8 cellular contexts compared by ENCODE assay signal in the genomic region with DNA sequence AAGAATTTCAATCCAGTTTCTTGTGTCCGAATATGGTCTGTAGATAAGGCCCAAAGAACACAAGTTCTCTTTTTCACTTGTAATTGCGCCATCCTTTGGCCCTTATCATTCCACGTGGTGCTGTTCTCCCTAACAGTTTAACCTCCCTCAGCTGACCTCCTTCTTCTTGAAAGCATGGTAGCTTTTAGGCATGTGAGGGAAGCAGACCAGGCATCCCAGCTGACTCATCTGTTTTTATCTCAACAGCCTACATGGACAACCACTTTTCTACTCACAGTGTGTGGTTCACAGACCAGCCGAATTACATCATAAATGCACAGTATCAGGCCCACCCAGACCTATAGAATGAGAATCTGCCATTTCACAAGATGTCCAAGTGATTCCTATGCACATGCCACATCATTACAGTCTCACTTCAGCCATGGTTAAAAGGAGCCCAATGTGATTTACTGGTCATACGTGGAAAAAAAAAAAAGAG. TPM values are rescaled to one million over a fixed set of nuclear protein-coding genes. Genes with fewer than 3 reads are reported as not detected.
DNase-seq lines count a peak whose midpoint lies in the region; ATAC-seq lines count a peak whose summit lies in the region.

No MANE protein-coding gene starts in this region.

- H3K27me3 Mint-ChIP-seq in T-helper 2 cell treated with Interferon-gamma antibody and Interleukin-4, amounts not matched to agents 5 μg/mL and 100 μg/mL, for 36 hours (ENCODE audit: low read depth): no peaks in the 10 kb centered on the region

- H3K4me3 Mint-ChIP-seq in T-helper 2 cell treated with Interferon-gamma antibody and Interleukin-4, amounts not matched to agents 5 μg/mL and 100 μg/mL, for 36 hours: no peak overlapping the region

- peak; percentile 73 for ATAC-seq in sciatic nerve
- ATAC-seq in HG03520 (IDR thresholded peaks at IDR 0.05; ENCODE audit: unreplicated experiment): no peak

- H3K4me1 Mint-ChIP-seq in T-helper 2 cell treated with Interferon-gamma antibody and Interleukin-4, amounts not matched to agents 5 μg/mL and 100 μg/mL, for 36 hours (ENCODE audit: low read depth): peaks cover 12% of the 10 kb centered on the region

- DNase-seq in ELR (ENCODE audit: low read depth) (peak; percentile 68), SIG-M5 (lab: John Stamatoyannopoulos, UW) (peak; percentile 47), fibroblast of the conjunctiva (ENCODE audit: low read depth) (peak; percentile 43), sciatic nerve (ENCODE audit: low spot score) (no peak), dermis blood vessel endothelial cell (no peak)
- DNase-seq in activated effector memory CD4-positive, alpha-beta T cell treated with anti-CD3 and anti-CD28 coated beads, Interleukin-2, amount 50 U/mL, for 16 hours: no peak
- no peak for DNase-seq in T-helper 2 cell treated with Interferon-gamma antibody and Interleukin-4, amounts not matched to agents 5 μg/mL and 100 μg/mL, for 36 hours (ENCODE audit: low spot score)

- H3K36me3 Mint-ChIP-seq in T-helper 2 cell treated with Interferon-gamma antibody and Interleukin-4, amounts not matched to agents 5 μg/mL and 100 μg/mL, for 36 hours (ENCODE audit: low read depth): no peaks in the 10 kb centered on the region

- intact Hi-C loops in sciatic nerve (cut with DNase I): loop anchor here (10.0 kb wide), 1 partner anchor 571 kb away; no protein-coding TSS in a partner anchor

- H3K9me3 Mint-ChIP-seq in T-helper 2 cell treated with Interferon-gamma antibody and Interleukin-4, amounts not matched to agents 5 μg/mL and 100 μg/mL, for 36 hours: no peaks in the 10 kb centered on the region

- no peak overlapping the region for H3K27ac Mint-ChIP-seq in T-helper 2 cell treated with Interferon-gamma antibody and Interleukin-4, amounts not matched to agents 5 μg/mL and 100 μg/mL, for 36 hours

RNA-seq across cellular contexts. Expression of gene PLIN2, which starts 26.9 kb away (rescaled TPM):
- 63.8 TPM for total RNA-seq in sciatic nerve
- total RNA-seq in dermis blood vessel endothelial cell: 141 and 188 TPM in 2 replicates

RNA-seq across cellular contexts. Expression of gene HAUS6, which starts 51.5 kb away (rescaled TPM):
- total RNA-seq in sciatic nerve (12.5 TPM), dermis blood vessel endothelial cell (18.4 and 23.8 TPM in 2 replicates)

Comparison
In these comparisons a context has a peak if more than half of its experiments do, and no peak if none do; other contexts are left out.
1. DNase-seq: peak in ELR (single experiment), SIG-M5 (single experiment) and fibroblast of the conjunctiva (single experiment); none in sciatic nerve (single experiment), activated effector memory CD4-positive, alpha-beta T cell treated with anti-CD3 and anti-CD28 coated beads, Interleukin-2, amount 50 U/mL, for 16 hours (single experiment), T-helper 2 cell treated with Interferon-gamma antibody and Interleukin-4, amounts not matched to agents 5 μg/mL and 100 μg/mL, for 36 hours (single experiment) and dermis blood vessel endothelial cell (single experiment).